In genomic region chr10:110919349-110919931, GRCh38 we compare ENCODE assay signal across 7 cellular contexts. TPM values are rescaled to one million over a fixed set of nuclear protein-coding genes. Genes with fewer than 3 reads are reported as not detected.
DNase-seq lines count a peak whose midpoint lies in the region; ATAC-seq and TF ChIP-seq lines count a peak whose summit lies in the region.

TSS of gene SHOC2 (plus strand) at chr10:110919604. CDS start at chr10:110964359, 44,755 bp downstream.

- H3K4me2 ChIP-seq in OCI-LY7 (ENCODE audit: low read length) = peak within 1 kb of the TSS; percentile 91
- H3K4me2 ChIP-seq in parathyroid adenoma (ENCODE audit: low read length) = peak within 1 kb of the TSS; percentile 97

- POLR2A ChIA-PET in OCI-LY7 (lab: Charles Lee) = interaction anchor here (0.6 to 2.0 kb wide), 11 partner anchors 8 to 193 kb away, joined by 3 to 10 read pairs (median 3); no protein-coding TSS in a partner anchor

- H3K4me3 ChIP-seq in OCI-LY7 (ENCODE audit: low read depth, low read length, poor library complexity, severe bottlenecking) = peak within 1 kb of the TSS; percentile 97
- peak within 1 kb of the TSS; percentile 89 for H3K4me3 ChIP-seq in parathyroid adenoma (ENCODE audit: low read depth, low read length)

- H4K20me1 ChIP-seq in OCI-LY7 (ENCODE audit: insufficient read depth, low read length) = peaks cover 23% of the 10 kb centered on the region

- intact Hi-C loops in OCI-LY7 (cut with micrococcal nuclease; ENCODE audit: unreplicated experiment) = loop anchor here (1.0 to 10.0 kb wide), 4 partner anchors 53 to 615 kb away; partner anchors contain the start of gene SMNDC1

- no peaks in the 10 kb centered on the region for H3K9me2 ChIP-seq in OCI-LY7 (ENCODE audit: insufficient read depth, low read length)

- peak within 1 kb of the TSS; percentile 78 for H3K9ac ChIP-seq in parathyroid adenoma

- CTCF ChIA-PET in OCI-LY7 (lab: Charles Lee; ENCODE audit: unreplicated experiment) = interaction anchor here (0.7 to 1.4 kb wide), 4 partner anchors 9 to 76 kb away, joined by 3 to 7 read pairs (median 4); no protein-coding TSS in a partner anchor

- H3K4me1 ChIP-seq in OCI-LY7 (ENCODE audit: insufficient read depth, low read length, poor library complexity, severe bottlenecking) = peaks cover 59% of the 10 kb centered on the region
- H3K4me1 ChIP-seq in parathyroid adenoma = peaks cover 24% of the 10 kb centered on the region

- H2AFZ ChIP-seq in OCI-LY7 (ENCODE audit: low read length) (peak within 1 kb of the TSS; percentile 93), parathyroid adenoma (peak within 1 kb of the TSS; percentile 87)

- H3K79me2 ChIP-seq in OCI-LY7 (ENCODE audit: insufficient read depth, low read depth, low read length) (peaks cover 72% of the 10 kb centered on the region), parathyroid adenoma (peaks cover 3% of the 10 kb centered on the region)

- peak; percentile 100 for DNase-seq in OCI-LY7 (ENCODE audit: low spot score)
- peak; percentile 97 for DNase-seq in activated gamma-delta T cell treated with Interleukin-2 at 50 U/mL for 16 hours
- no peak for DNase-seq in glomerular endothelial cell (ENCODE audit: extremely low read depth, low read depth, low spot score)
- DNase-seq in ureter (ENCODE audit: low spot score) = no peak

- H3K9me3 ChIP-seq in OCI-LY7 (ENCODE audit: low read length) (no peaks in the 10 kb centered on the region), parathyroid adenoma (ENCODE audit: control insufficient read depth, low read length) (no peaks in the 10 kb centered on the region)

- H3K27ac ChIP-seq in OCI-LY7 (ENCODE audit: low read depth, low read length, poor library complexity, severe bottlenecking) = peak within 1 kb of the TSS; percentile 96
- H3K27ac ChIP-seq in parathyroid adenoma = peak within 1 kb of the TSS; percentile 99

- ATAC-seq in GM18511 (IDR thresholded peaks at IDR 0.05; ENCODE audit: unreplicated experiment) (peak; percentile 5), HG02623 (IDR thresholded peaks at IDR 0.05; ENCODE audit: unreplicated experiment) (peak; percentile 7)

- peaks cover 17% of the 10 kb centered on the region for H3K36me3 ChIP-seq in OCI-LY7 (ENCODE audit: insufficient read depth, low read length)
- no peaks in the 10 kb centered on the region for H3K36me3 ChIP-seq in parathyroid adenoma (ENCODE audit: control insufficient read depth, insufficient read depth, low read length)

- BruUV-seq in OCI-LY7 (replicated peaks; lab: Mats Ljungman, UMichigan) = no TSS peak

- TF ChIP-seq CTCF in OCI-LY7 (conservative IDR thresholded peaks at IDR 0.05; ENCODE audit: low read length) = 0 out of 2 replicates have a peak, but pooled peaks have one; percentile 20
- TF ChIP-seq CTCF in parathyroid adenoma (IDR thresholded peaks at IDR 0.05) = peak; percentile 33

- no peaks in the 10 kb centered on the region for H3K27me3 ChIP-seq in parathyroid adenoma (ENCODE audit: control insufficient read depth, insufficient read depth, low read length)

RNA-seq across cellular contexts. Expression of gene SHOC2, which starts in this region (rescaled TPM):
- 46.7 and 54.1 TPM in 2 replicates for total RNA-seq in OCI-LY7 (2014; rRNA removed; shearing (Covaris generic))
- total RNA-seq in OCI-LY7 (2022) = 92.2 and 109 TPM in 2 replicates
- total RNA-seq in glomerular endothelial cell = 28.2 and 38.4 TPM in 2 replicates
- 68.3 TPM for total RNA-seq in ureter

Comparison
In these comparisons a context has a peak if more than half of its experiments do, and no peak if none do; other contexts are left out.
1. DNase-seq: peak in OCI-LY7 (single experiment) and activated gamma-delta T cell treated with Interleukin-2 at 50 U/mL for 16 hours (single experiment); none in glomerular endothelial cell (single experiment) and ureter (single experiment).